28 cellular contexts compared by ENCODE assay signal in genomic region chr7:2150445-2150815, GRCh38.
DNase-seq lines count a peak whose midpoint lies in the region; ATAC-seq and TF ChIP-seq lines count a peak whose summit lies in the region.
"Had no signal": no experiment of that assay in that cellular context is flagged by ENCODE, and none has a peak within 500 bp of the region (broad histone marks: within the 10 kb centered on the region; RNA-seq: fewer than 3 reads in every experiment).

No MANE protein-coding gene starts in this region.

- no peaks in the 10 kb centered on the region for H3K36me3 Mint-ChIP-seq in natural killer cell treated with Interleukin-12 subunit alpha and Interleukin-12 subunit beta and Interleukin-15 and Interleukin-18, amount 100 ng/mL, for 72 hours
- H3K36me3 Mint-ChIP-seq: IgD-negative memory B cell had no signal

- H3K9ac ChIP-seq in HUES64 (ENCODE audit: low read depth, low read length), result peak overlapping the region; percentile 20; the same call in 1 of the 2 replicates
- H3K9ac ChIP-seq in skeletal muscle tissue (ENCODE audit: low read depth in 1 of 3, low read length in 3 of 3), result peak overlapping the region in 2 of 3 donors; percentile 16 to 33
- H3K9ac ChIP-seq: SK-N-SH had no signal

- H3K27ac ChIP-seq in HUES64 (ENCODE audit: low read depth, low read length) (0 out of 2 replicates have a peak overlapping the region, but pooled peaks have one; percentile 24), dorsolateral prefrontal cortex (peak overlapping the region in 41 of 59 donors; percentile 25 to 90 (median 76)), skeletal muscle tissue (ENCODE audit: low read depth, low read length) (no peak overlapping the region)
- H3K27ac ChIP-seq: C4-2B, esophagus squamous epithelium, gastrocnemius medialis, hepatocyte, neutrophil, sigmoid colon had no signal

- 92% methylated on average over 10 of the region's 10 CpGs for WGBS in HUES64

- H3K4me1 ChIP-seq in HUES64 (ENCODE audit: insufficient read depth, low read length) (0 out of 2 replicates have a peak, but pooled peaks cover 3% of the 10 kb centered on the region), skeletal muscle tissue (ENCODE audit: control insufficient read depth in 3 of 3, insufficient read depth in 3 of 3, low read length in 3 of 3) (peaks cover 24 to 31% (median 26%) of the 10 kb centered on the region in 3 donors)
- H3K4me1 ChIP-seq: esophagus squamous epithelium, HAP-1 had no signal

- no peak overlapping the region for H3K27ac Mint-ChIP-seq in natural killer cell treated with Interleukin-12 subunit alpha and Interleukin-12 subunit beta and Interleukin-15 and Interleukin-18, amount 100 ng/mL, for 72 hours
- H3K27ac Mint-ChIP-seq: dendritic cell treated with granulocyte-macrophage colony-stimulating factor and Interleukin-4, amounts not matched to agents 40 ng/mL and 50 ng/mL, for 4 days; IgD-negative memory B cell; type B pancreatic cell had no signal

- no peaks in the 10 kb centered on the region for H3K9me3 Mint-ChIP-seq in natural killer cell treated with Interleukin-12 subunit alpha and Interleukin-12 subunit beta and Interleukin-15 and Interleukin-18, amount 100 ng/mL, for 72 hours
- H3K9me3 Mint-ChIP-seq: dendritic cell treated with granulocyte-macrophage colony-stimulating factor and Interleukin-4, amounts not matched to agents 40 ng/mL and 50 ng/mL, for 4 days; IgD-negative memory B cell; type B pancreatic cell had no signal

- H3K27me3 Mint-ChIP-seq in natural killer cell treated with Interleukin-12 subunit alpha and Interleukin-12 subunit beta and Interleukin-15 and Interleukin-18, amount 100 ng/mL, for 72 hours, result no peaks in the 10 kb centered on the region
- H3K27me3 Mint-ChIP-seq: dendritic cell treated with granulocyte-macrophage colony-stimulating factor and Interleukin-4, amounts not matched to agents 40 ng/mL and 50 ng/mL, for 4 days; IgD-negative memory B cell; type B pancreatic cell had no signal

- H3K27me3 ChIP-seq in HUES64 (ENCODE audit: insufficient read depth, low read length) (no peaks in the 10 kb centered on the region), dorsolateral prefrontal cortex (no peaks in the 10 kb centered on the region), skeletal muscle tissue (ENCODE audit: control insufficient read depth in 3 of 3, insufficient read depth in 3 of 3, low read length in 3 of 3) (no peaks in the 10 kb centered on the region)
- H3K27me3 ChIP-seq: esophagus squamous epithelium, gastrocnemius medialis, hepatocyte, neutrophil, sigmoid colon had no signal

- peaks cover 0 to 1% of the 10 kb centered on the region in 2 donors for H3K4me1 Mint-ChIP-seq in natural killer cell treated with Interleukin-12 subunit alpha and Interleukin-12 subunit beta and Interleukin-15 and Interleukin-18, amount 100 ng/mL, for 72 hours (ENCODE audit: low read depth in 2 of 2)

- no peak for ATAC-seq in natural killer cell treated with Interleukin-12 subunit alpha and Interleukin-12 subunit beta and Interleukin-15 and Interleukin-18, amount 100 ng/mL, for 72 hours

- no peak overlapping the region for H3K4me3 Mint-ChIP-seq in natural killer cell treated with Interleukin-12 subunit alpha and Interleukin-12 subunit beta and Interleukin-15 and Interleukin-18, amount 100 ng/mL, for 72 hours
- H3K4me3 Mint-ChIP-seq: dendritic cell treated with granulocyte-macrophage colony-stimulating factor and Interleukin-4, amounts not matched to agents 40 ng/mL and 50 ng/mL, for 4 days; type B pancreatic cell had no signal

- peaks cover 19% of the 10 kb centered on the region for H3K36me3 ChIP-seq in HUES64 (ENCODE audit: insufficient read depth, low read length)
- peaks cover 8% of the 10 kb centered on the region in 3 donors for H3K36me3 ChIP-seq in skeletal muscle tissue (ENCODE audit: control insufficient read depth in 3 of 3, insufficient read depth in 3 of 3, low read length in 3 of 3)
- H3K36me3 ChIP-seq: gastrocnemius medialis had no signal

- H3K4me3 ChIP-seq in HUES64 (ENCODE audit: low read length) (no peak overlapping the region), dorsolateral prefrontal cortex (no peak overlapping the region), skeletal muscle tissue (ENCODE audit: low read length in 3 of 3) (no peak overlapping the region)
- H3K4me3 ChIP-seq: esophagus squamous epithelium, gastrocnemius medialis, HAP-1, hepatocyte, lung, sigmoid colon had no signal

- intact Hi-C loops in dorsolateral prefrontal cortex (cut with DNase I), result loop anchor here in 1 of 2 donors (10.0 kb wide), 1 partner anchor 46 kb away; no protein-coding TSS in a partner anchor

- DNase-seq in dorsolateral prefrontal cortex, result no peak
- DNase-seq in myocyte (ENCODE audit: low read depth), result peak; percentile 68
- DNase-seq in NCI-H2081 treated with DMSO at 0.1 percent for 48 hours (lab: John Stamatoyannopoulos, UW), result no peak
- no peak for DNase-seq in NCI-H345 treated with DMSO at 0.1 percent for 48 hours (lab: John Stamatoyannopoulos, UW; ENCODE audit: unreplicated experiment)
- DNase-seq in natural killer cell treated with Interleukin-12 subunit alpha and Interleukin-12 subunit beta and Interleukin-15 and Interleukin-18, amount 100 ng/mL, for 72 hours (ENCODE audit: low spot score), result no peak
- DNase-seq in cerebellum (ENCODE audit: low spot score), result no peak
- DNase-seq: activated CD4-positive, alpha-beta T cell treated with anti-CD3 and anti-CD28 coated beads, Interleukin-2, amount 50 U/mL, for 48 hours; activated gamma-delta T cell treated with Interleukin-2 at 50 U/mL for 16 hours; activated T-cell treated with anti-CD3 and anti-CD28 coated beads, Interleukin-2, amount 50 U/mL, for 48 hours; central memory CD4-positive, alpha-beta T cell; esophagus squamous epithelium; NCI-H146; NCI-H446 treated with DMSO at 0.1 percent for 48 hours; sigmoid colon; SK-N-SH; stimulated activated CD4-positive, alpha-beta T cell treated with anti-CD3 and anti-CD28 coated beads, Interleukin-15, amount 100 ng/mL, for 24 hours; stimulated activated CD4-positive, alpha-beta T cell treated with anti-CD3 and anti-CD28 coated beads, Interleukin-4, amount 100 ng/mL, for 4 hours had no signal

- TF ChIP-seq CTCF in dorsolateral prefrontal cortex (IDR thresholded peaks at IDR 0.05 in 54 of 56, conservative IDR thresholded peaks at IDR 0.05 in 2 of 56; ENCODE audit: low read depth in 1 of 56, partially characterized antibody in 56 of 56), result no peak

- no peaks in the 10 kb centered on the region for H3K9me3 ChIP-seq in HUES64 (ENCODE audit: insufficient read depth, low read depth, low read length)
- no peaks in the 10 kb centered on the region for H3K9me3 ChIP-seq in skeletal muscle tissue (ENCODE audit: control insufficient read depth in 3 of 3, low read length in 3 of 3)
- H3K9me3 ChIP-seq: esophagus squamous epithelium, gastrocnemius medialis, HAP-1, neutrophil, sigmoid colon, SK-N-SH had no signal
